In the genomic region with DNA sequence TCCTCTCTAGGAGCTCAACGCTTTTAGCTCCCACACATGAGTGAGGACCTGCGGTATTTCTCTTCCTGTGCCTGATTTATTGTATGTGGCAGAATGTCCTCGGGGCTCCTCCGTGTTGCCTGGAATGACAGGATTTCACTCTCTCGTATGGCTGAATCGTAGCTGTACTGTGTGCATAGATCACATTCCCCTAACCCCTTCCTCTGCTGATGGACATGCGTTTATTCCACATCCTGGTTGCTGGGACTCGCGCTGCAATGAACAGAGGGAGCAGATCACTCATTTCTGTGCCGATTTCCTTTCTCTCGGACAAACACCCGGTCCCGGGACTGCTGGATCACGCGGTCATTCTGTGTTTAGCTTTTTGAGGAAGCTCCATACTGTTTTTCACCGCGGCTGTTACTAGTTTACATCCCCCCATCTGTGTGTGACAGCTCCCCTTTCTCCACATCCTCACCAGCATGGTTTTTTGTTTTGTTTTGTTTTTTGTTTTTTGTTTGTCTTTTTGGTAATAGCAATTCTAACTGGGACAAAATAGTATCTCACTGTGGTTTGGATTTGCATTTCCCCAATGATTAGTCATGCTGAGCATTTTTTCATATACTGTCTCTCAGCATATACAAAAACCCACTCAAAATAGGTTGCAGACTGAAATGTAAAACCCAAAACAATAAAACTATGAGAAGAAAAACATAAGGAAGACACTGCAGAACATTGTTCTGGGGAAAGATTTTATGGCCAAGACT, we compare ENCODE assay signal across 10 cellular contexts.
DNase-seq lines count a peak whose midpoint lies in the region; ATAC-seq, FAIRE-seq and TF ChIP-seq lines count a peak whose summit lies in the region.
"Had no signal": no experiment of that assay in that cellular context is flagged by ENCODE, and none has a peak within 500 bp of the region (broad histone marks: within the 10 kb centered on the region; RNA-seq: fewer than 3 reads in every experiment).

No MANE protein-coding gene starts in this region.

- H3K9me1 ChIP-seq in IMR-90 (ENCODE audit: insufficient read depth, low read length) = 0 out of 2 replicates have a peak, but pooled peaks cover 3% of the 10 kb centered on the region

- no peak for TF ChIP-seq CTCF in IMR-90 (conservative IDR thresholded peaks at IDR 0.05; ENCODE audit: low read depth, low read length)
- no peak for TF ChIP-seq CTCF in HepG2 (CRISPR knock-in tag; IDR thresholded peaks at IDR 0.05)

- H2BK15ac ChIP-seq in IMR-90 (ENCODE audit: low read depth, low read length) = no peak overlapping the region

- H4K8ac ChIP-seq in IMR-90 (ENCODE audit: low read depth in 2 of 2, low read length in 2 of 2) = no peak overlapping the region

- TF ChIP-seq EP300 in HepG2 (IDR thresholded peaks at IDR 0.05; ENCODE audit: low read depth in 2 of 2, low read length in 2 of 2) = no peak
- no peak for TF ChIP-seq EP300 in HepG2 (CRISPR knock-in tag; IDR thresholded peaks at IDR 0.05; ENCODE audit: borderline replicate concordance)

- H3K79me2 ChIP-seq in HepG2 (ENCODE audit: insufficient read depth, low read length) = no peaks in the 10 kb centered on the region
- H3K79me2 ChIP-seq: parathyroid adenoma had no signal

- no peak overlapping the region for H2BK5ac ChIP-seq in IMR-90 (ENCODE audit: low read depth, low read length, poor library complexity, severe bottlenecking)

- H3K36me3 Mint-ChIP-seq in activated naive CD4-positive, alpha-beta T cell treated with anti-CD3 and anti-CD28 coated beads, Interleukin-2, amount 50 U/mL, for 72 hours = peaks cover 10 to 11% of the 10 kb centered on the region in 2 donors

- POLR2A ChIA-PET in IMR-90 (lab: Charles Lee; ENCODE audit: unreplicated experiment) = no interaction called here
- POLR2A ChIA-PET in HepG2 (lab: Yijun Ruan, JAX) = no interaction called here

- H3K9ac ChIP-seq in BLaER1 = no peak overlapping the region; the same call in 1 of the 2 replicates
- H3K9ac ChIP-seq in IMR-90 (ENCODE audit: low read depth, low read length) = no peak overlapping the region
- H3K9ac ChIP-seq in HepG2 (ENCODE audit: insufficient read depth, low read depth, low read length) = no peak overlapping the region
- H3K9ac ChIP-seq: parathyroid adenoma had no signal

- no peaks in the 10 kb centered on the region for H3K27me3 ChIP-seq in BLaER1
- H3K27me3 ChIP-seq in IMR-90 (ENCODE audit: control insufficient read depth, insufficient read depth, low read length) = peaks cover 14% of the 10 kb centered on the region
- peaks cover 14 to 42% of the 10 kb centered on the region in 2 experiments for H3K27me3 ChIP-seq in HepG2 (ENCODE audit: control insufficient read depth in 1 of 2, insufficient read depth in 2 of 2, low read length in 2 of 2)

- 5% methylated on average over 5 of the region's 17 CpGs; no CpG with 5 or more reads in 1 of the 2 experiments for WGBS in IMR-90 (ENCODE audit: extremely low coverage in 2 of 2, insufficient read length in 1 of 2), 2 experiments
- 14% methylated on average over 17 of the region's 17 CpGs for WGBS in HepG2 (ENCODE audit: low lambda C conversion rate)

- H2BK120ac ChIP-seq in IMR-90 (ENCODE audit: low read depth, low read length) = no peak overlapping the region

- peaks cover 96% of the 10 kb centered on the region for H3K4me1 ChIP-seq in BLaER1
- no peaks in the 10 kb centered on the region; the same call in 1 of the 2 replicates for H3K4me1 ChIP-seq in IMR-90 (ENCODE audit: control insufficient read depth, insufficient read depth, low read length)
- H3K4me1 ChIP-seq in HepG2 (ENCODE audit: insufficient read depth, low read length) = peaks cover 56% of the 10 kb centered on the region
- H3K4me1 ChIP-seq: parathyroid adenoma had no signal

- H3K14ac ChIP-seq in IMR-90 (replicated peaks; ENCODE audit: low read depth, low read length) = no peak overlapping the region

- H4K91ac ChIP-seq in IMR-90 (ENCODE audit: insufficient read depth, low read depth, low read length) = no peak overlapping the region

- H2AK5ac ChIP-seq in IMR-90 (ENCODE audit: low read depth, low read length) = no peak overlapping the region

- H3K27ac Mint-ChIP-seq in activated naive CD4-positive, alpha-beta T cell treated with anti-CD3 and anti-CD28 coated beads, Interleukin-2, amount 50 U/mL, for 72 hours = peak overlapping the region in 1 of 2 donors; percentile 48

- CTCF ChIA-PET in IMR-90 (lab: Yijun Ruan, JAX) (no interaction called here), HepG2 (lab: Yijun Ruan, JAX; ENCODE audit: low intra/inter-chr PET ratio, low total read pairs) (no interaction called here)

- no peak overlapping the region for H3K4ac ChIP-seq in IMR-90 (ENCODE audit: low read depth, low read length)

- ATAC-seq in IMR-90 (ENCODE audit: low read depth) = peak; percentile 55
- peak; percentile 10 to 29 for ATAC-seq in activated naive CD4-positive, alpha-beta T cell treated with anti-CD3 and anti-CD28 coated beads, Interleukin-2, amount 50 U/mL, for 72 hours
- no peak for ATAC-seq in HepG2
- no peak for ATAC-seq in HG02840 (IDR thresholded peaks at IDR 0.05; ENCODE audit: low FRiP score, unreplicated experiment)
- ATAC-seq in HG02642 (IDR thresholded peaks at IDR 0.05; ENCODE audit: poor library complexity, unreplicated experiment) = no peak

- no peaks in the 10 kb centered on the region for H3K79me1 ChIP-seq in IMR-90 (ENCODE audit: low read depth in 1 of 2, low read length in 2 of 2)

- no peak overlapping the region for H3K18ac ChIP-seq in IMR-90 (ENCODE audit: low read depth, low read length)

- H3K4me2 ChIP-seq in BLaER1 (peak overlapping the region; percentile 88), IMR-90 (ENCODE audit: low read depth, low read length) (peak overlapping the region; percentile 70), HepG2 (ENCODE audit: low read depth, low read length) (peak overlapping the region; percentile 34)

- no peaks in the 10 kb centered on the region for H4K20me1 ChIP-seq in BLaER1
- no peaks in the 10 kb centered on the region for H4K20me1 ChIP-seq in IMR-90 (ENCODE audit: insufficient read depth, low read length)
- no peaks in the 10 kb centered on the region for H4K20me1 ChIP-seq in HepG2 (ENCODE audit: insufficient read depth, low read length)

- dilution Hi-C loops in IMR-90 (cut with HindIII; ENCODE audit: low sequenced_read_pairs, unreplicated experiment) = no loop called here

- peaks cover 0 to 4% of the 10 kb centered on the region in 2 donors for H3K9me3 Mint-ChIP-seq in activated naive CD4-positive, alpha-beta T cell treated with anti-CD3 and anti-CD28 coated beads, Interleukin-2, amount 50 U/mL, for 72 hours

- H2AFZ ChIP-seq in IMR-90 (replicated peaks; ENCODE audit: low read length, poor library complexity) (peak overlapping the region; percentile 54), HepG2 (ENCODE audit: low read length) (no peak overlapping the region)
- H2AFZ ChIP-seq: parathyroid adenoma had no signal

- H4K5ac ChIP-seq in IMR-90 (ENCODE audit: low read depth, low read length) = no peak overlapping the region

- H2BK20ac ChIP-seq in IMR-90 (ENCODE audit: low read depth, low read length) = no peak overlapping the region

- TF ChIP-seq POLR2A in IMR-90 (IDR thresholded peaks at IDR 0.05; ENCODE audit: low read depth, low read length) (no peak), HepG2 (IDR thresholded peaks at IDR 0.05; ENCODE audit: insufficient read depth in 1 of 2, low read depth in 2 of 2, low read length in 2 of 2) (no peak)

- H3K23ac ChIP-seq in IMR-90 (ENCODE audit: low read depth, low read length) = no peak overlapping the region

- no peak for TF ChIP-seq RAD21 in IMR-90 (IDR thresholded peaks at IDR 0.05; ENCODE audit: low read length)
- no peak for TF ChIP-seq RAD21 in HepG2 (CRISPR knock-in tag; IDR thresholded peaks at IDR 0.05)

- BruUV-seq in IMR-90 (replicated peaks; lab: Mats Ljungman, UMichigan) = no TSS peak
- BruUV-seq in HepG2 (replicated peaks; lab: Mats Ljungman, UMichigan) = no TSS peak

- DNase-seq in IMR-90 (peak; percentile 17), HepG2 (ENCODE audit: low spot score) (no peak), NCI-H2107 (lab: John Stamatoyannopoulos, UW) (no peak), NCI-H1105 (lab: John Stamatoyannopoulos, UW) (no peak)
- no peak for DNase-seq in activated naive CD4-positive, alpha-beta T cell treated with anti-CD3 and anti-CD28 coated beads, Interleukin-2, amount 50 U/mL, for 72 hours (ENCODE audit: low spot score in 2 of 2)

- intact Hi-C loops in IMR-90 (cut with micrococcal nuclease) = no loop called here
- intact Hi-C loops in HepG2 (cut with micrococcal nuclease; ENCODE audit: unreplicated experiment) = no loop called here

- H3K4me3 ChIP-seq in BLaER1 (no peak overlapping the region), IMR-90 (ENCODE audit: insufficient read depth, low read depth, low read length) (peak overlapping the region; percentile 2; the same call in 1 of the 2 replicates), HepG2 (replicated peaks in 1 of 3; ENCODE audit: insufficient read depth in 1 of 3, low read depth in 2 of 3, low read length in 3 of 3) (no peak overlapping the region)

- in situ Hi-C loops in IMR-90 (cut with MboI; ENCODE audit: low sequenced_read_pairs) = no loop called here
- in situ Hi-C loops in HepG2 (cut with HindIII; ENCODE audit: extremely low pct_ligation_motif_present, low pct_unique_long_range_greater_than_20kb) = no loop called here

- H3K36me3 ChIP-seq in BLaER1 (no peaks in the 10 kb centered on the region), IMR-90 (ENCODE audit: control insufficient read depth, insufficient read depth, low read length) (no peaks in the 10 kb centered on the region), HepG2 (replicated peaks in 1 of 2; ENCODE audit: control insufficient read depth in 1 of 2, insufficient read depth in 2 of 2, low read length in 2 of 2) (no peaks in the 10 kb centered on the region)

- H3K27ac ChIP-seq in BLaER1 (peak overlapping the region; percentile 14; the same call in 1 of the 2 replicates), IMR-90 (ENCODE audit: insufficient read depth, low read length) (no peak overlapping the region), HepG2 (ENCODE audit: extremely low read length, insufficient read depth, low read length) (no peak overlapping the region)
- H3K27ac ChIP-seq: parathyroid adenoma had no signal

- H2AK9ac ChIP-seq in IMR-90 (replicated peaks; ENCODE audit: low read depth, low read length, poor library complexity) = no peak overlapping the region

- no peak for FAIRE-seq in HepG2 (lab: Jason Lieb, UNC)
- FAIRE-seq: G401.6 had no signal

- H3K9me3 ChIP-seq in BLaER1 = no peaks in the 10 kb centered on the region
- H3K9me3 ChIP-seq in IMR-90 (ENCODE audit: control insufficient read depth, insufficient read depth, low read length) = no peaks in the 10 kb centered on the region
- H3K9me3 ChIP-seq in HepG2 (ENCODE audit: low read length) = no peaks in the 10 kb centered on the region

- no peak overlapping the region for H3K56ac ChIP-seq in IMR-90 (ENCODE audit: extremely low read depth, insufficient read depth, low read length)

TF ChIP-seq in IMR-90, 13 proteins besides CTCF, POLR2A, EP300 and RAD21 (continues in another document):
- TF ChIP-seq MAFK (IDR thresholded peaks at IDR 0.05; ENCODE audit: low read depth, low read length) (no peak), FOS (IDR thresholded peaks at IDR 0.05; ENCODE audit: low read depth, low read length) (no peak), SMC3 (IDR thresholded peaks at IDR 0.05; ENCODE audit: low read depth, low read length) (no peak)

TF ChIP-seq in HepG2, 621 proteins besides CTCF, POLR2A, EP300 and RAD21 (continues in another document):
- no peak for TF ChIP-seq ZNF367 (CRISPR knock-in tag; IDR thresholded peaks at IDR 0.05; ENCODE audit: borderline replicate concordance)
- TF ChIP-seq TOPORS (CRISPR knock-in tag; IDR thresholded peaks at IDR 0.05) = no peak
- no peak for TF ChIP-seq ZNF549 (CRISPR knock-in tag; IDR thresholded peaks at IDR 0.05)

Comparison
In these comparisons a context has a peak if more than half of its experiments do, and no peak if none do; other contexts are left out.
1. H3K4me2 ChIP-seq: peak in every context shown above with its lines; median percentile 88 in BLaER1; 70 in IMR-90; 34 in HepG2.
2. ATAC-seq: peak in IMR-90 (single experiment) and activated naive CD4-positive, alpha-beta T cell treated with anti-CD3 and anti-CD28 coated beads, Interleukin-2, amount 50 U/mL, for 72 hours (2 of 2); none in HepG2 (single experiment), HG02840 (single experiment) and HG02642 (single experiment).